Comparison of ENCODE assay signal across 26 cellular contexts in genomic region chr10:127036987-127037386, GRCh38.
"Had no signal": no experiment of that assay in that cellular context is flagged by ENCODE, and none has a peak within 500 bp of the region (broad histone marks: within the 10 kb centered on the region; RNA-seq: fewer than 3 reads in every experiment).

No MANE protein-coding gene starts in this region.

- H3K27me3 ChIP-seq: ascending aorta, cardiac muscle cell, Peyer's patch, SJSA1 had no signal

- H3K4me2 ChIP-seq: SK-N-SH had no signal

- H3K9me3 ChIP-seq: ascending aorta, Peyer's patch, SJSA1, SK-N-SH had no signal

- H3K4me1 ChIP-seq: ascending aorta, Peyer's patch, SJSA1 had no signal

- H3K4me3 ChIP-seq: ascending aorta, cardiac muscle cell, Peyer's patch, SJSA1 had no signal

- ATAC-seq: activated CD8-positive, alpha-beta T cell treated with anti-CD3 and anti-CD28 coated beads for 36 hours; PC-3 had no signal

- H3K27ac ChIP-seq: ascending aorta, cardiac muscle cell, Peyer's patch, SJSA1 had no signal

- DNase-seq: activated CD4-positive, alpha-beta T cell treated with anti-CD3 and anti-CD28 coated beads, Interleukin-2, amount 10 ng/mL, durations not matched to agents 24 days and 14 days; activated CD4-positive, alpha-beta T cell treated with anti-CD3 and anti-CD28 coated beads, Interleukin-2, amount 50 U/mL, for 4 hours; activated CD8-positive, alpha-beta T cell treated with anti-CD3 and anti-CD28 coated beads for 36 hours; activated gamma-delta T cell; activated naive CD4-positive, alpha-beta T cell treated with anti-CD3 and anti-CD28 coated beads for 36 hours; activated T-cell treated with anti-CD3 and anti-CD28 coated beads, Interleukin-2, amount 50 U/mL, for 24 hours; amygdala; Karpas-422; KBM-7; NCI-H1105; NCI-H1417 treated with DMSO at 0.1 percent for 48 hours; NCI-H187 treated with DMSO at 0.1 percent for 48 hours; NCI-H2081; NCI-H226; NCI-H446 treated with DMSO at 0.1 percent for 48 hours; NCI-H524; NCI-H69; NK-92 treated with Interleukin-12 subunit alpha and Interleukin-12 subunit beta, amount 100 ng/mL, for 24 hours; PC-3; Peyer's patch; RPMI8226; SHP77 treated with DMSO at 0.1 percent for 48 hours; SK-N-SH had no signal
